Comparison of ENCODE assay signal across 17 cellular contexts in the genomic region with DNA sequence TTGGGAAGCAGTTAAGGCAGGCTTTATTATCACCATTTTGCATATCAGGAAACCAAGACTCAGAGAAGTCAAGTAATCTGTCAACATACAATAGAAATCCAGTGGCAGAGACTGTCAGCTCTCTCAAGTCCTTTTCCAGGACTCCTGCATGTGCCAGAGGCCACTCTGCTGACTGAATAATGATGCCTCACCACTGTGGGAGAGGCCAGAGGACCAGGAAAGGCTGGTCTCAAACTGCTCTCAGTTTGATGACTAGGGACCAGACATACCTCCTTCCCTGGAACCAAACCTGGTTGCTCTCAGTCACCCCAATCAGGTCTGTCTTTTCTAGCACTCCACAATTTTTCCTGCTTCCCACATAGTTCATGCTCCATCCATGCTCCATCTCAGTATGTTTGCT. TPM values are rescaled to one million over a fixed set of nuclear protein-coding genes. Genes with fewer than 3 reads are reported as not detected.
DNase-seq lines count a peak whose midpoint lies in the region; ATAC-seq and TF ChIP-seq lines count a peak whose summit lies in the region.
"Had no signal": no experiment of that assay in that cellular context is flagged by ENCODE, and none has a peak within 500 bp of the region (broad histone marks: within the 10 kb centered on the region; RNA-seq: fewer than 3 reads in every experiment).

No MANE protein-coding gene starts in this region.

- peaks cover 33% of the 10 kb centered on the region for H3K4me1 ChIP-seq in CD8-positive, alpha-beta memory T cell (ENCODE audit: insufficient read depth, low read length)
- H3K4me1 ChIP-seq in Karpas-422 (ENCODE audit: low read length) = peaks cover 51% of the 10 kb centered on the region
- peaks cover 17% of the 10 kb centered on the region for H3K4me1 ChIP-seq in osteoblast (ENCODE audit: insufficient read depth, low read length)
- H3K4me1 ChIP-seq: BE2C had no signal

- no peak overlapping the region for H3K4me2 ChIP-seq in Karpas-422 (ENCODE audit: low read depth, low read length, poor library complexity, severe bottlenecking)
- no peak overlapping the region for H3K4me2 ChIP-seq in osteoblast (ENCODE audit: insufficient read depth, low read length)

- no peaks in the 10 kb centered on the region for H3K27me3 Mint-ChIP-seq in CD8-positive, alpha-beta memory T cell
- no peaks in the 10 kb centered on the region for H3K27me3 Mint-ChIP-seq in effector memory CD8-positive, alpha-beta T cell

- H2AFZ ChIP-seq in Karpas-422 (ENCODE audit: low read length) (no peak overlapping the region), osteoblast (ENCODE audit: low read length) (peak overlapping the region; percentile 3)

- H3K9me2 ChIP-seq in Karpas-422 (replicated peaks; ENCODE audit: insufficient read depth, low read length) = no peaks in the 10 kb centered on the region

- H3K79me2 ChIP-seq in Karpas-422 (ENCODE audit: low read length) (peaks cover 95% of the 10 kb centered on the region), osteoblast (ENCODE audit: insufficient read depth, low read length) (peaks cover 85% of the 10 kb centered on the region)

- H3K36me3 ChIP-seq in CD8-positive, alpha-beta memory T cell (ENCODE audit: insufficient read depth, low read length) = no peaks in the 10 kb centered on the region
- H3K36me3 ChIP-seq in Karpas-422 (ENCODE audit: insufficient read depth, low read length) (peaks cover 14% of the 10 kb centered on the region), osteoblast (ENCODE audit: insufficient read depth, low read length) (peaks cover 3% of the 10 kb centered on the region)
- H3K36me3 ChIP-seq: BE2C, vagina had no signal

- H3K4me1 Mint-ChIP-seq in CD8-positive, alpha-beta memory T cell = peaks cover 51 to 75% (median 67%) of the 10 kb centered on the region in 3 donors
- H3K4me1 Mint-ChIP-seq in effector memory CD8-positive, alpha-beta T cell (ENCODE audit: low read depth in 2 of 2) = peaks cover 35 to 64% of the 10 kb centered on the region in 2 donors

- no peaks in the 10 kb centered on the region for H3K27me3 ChIP-seq in CD8-positive, alpha-beta memory T cell (ENCODE audit: insufficient read depth, low read length, poor library complexity, severe bottlenecking)
- no peaks in the 10 kb centered on the region for H3K27me3 ChIP-seq in Karpas-422 (ENCODE audit: low read length)
- H3K27me3 ChIP-seq in osteoblast (ENCODE audit: insufficient read depth, low read length) = no peaks in the 10 kb centered on the region
- H3K27me3 ChIP-seq: BE2C, dorsolateral prefrontal cortex, vagina had no signal

- peaks cover 6 to 27% (median 25%) of the 10 kb centered on the region in 3 donors for H3K36me3 Mint-ChIP-seq in CD8-positive, alpha-beta memory T cell
- H3K36me3 Mint-ChIP-seq in effector memory CD8-positive, alpha-beta T cell (ENCODE audit: insufficient read depth) = no peaks in the 10 kb centered on the region

- H4K20me1 ChIP-seq in Karpas-422 (ENCODE audit: insufficient read depth, low read depth, low read length) = no peaks in the 10 kb centered on the region
- peaks cover 5% of the 10 kb centered on the region for H4K20me1 ChIP-seq in osteoblast (ENCODE audit: insufficient read depth, low read length)

- peaks cover 6 to 11% (median 7%) of the 10 kb centered on the region in 5 donors for H3K9me3 Mint-ChIP-seq in CD8-positive, alpha-beta memory T cell
- H3K9me3 Mint-ChIP-seq in effector memory CD8-positive, alpha-beta T cell = peaks cover 2 to 6% of the 10 kb centered on the region in 2 donors

- peak overlapping the region in 5 of 8 donors; percentile 10 to 58 (median 36) for H3K27ac Mint-ChIP-seq in CD8-positive, alpha-beta memory T cell
- peak overlapping the region; percentile 79 to 87 for H3K27ac Mint-ChIP-seq in effector memory CD8-positive, alpha-beta T cell

- POLR2A ChIA-PET in CD8-positive, alpha-beta memory T cell (lab: Charles Lee) = no interaction called here

- peaks cover 6% of the 10 kb centered on the region for H3K9me3 ChIP-seq in CD8-positive, alpha-beta memory T cell (ENCODE audit: low read length)
- H3K9me3 ChIP-seq in Karpas-422 (ENCODE audit: low read length) (peaks cover 15% of the 10 kb centered on the region), osteoblast (ENCODE audit: low read depth, low read length) (peaks cover under 1% of the 10 kb centered on the region)
- H3K9me3 ChIP-seq: BE2C, vagina had no signal

- no peak for TF ChIP-seq CTCF in osteoblast (IDR thresholded peaks at IDR 0.05; ENCODE audit: extremely low read depth, low read depth, low read length)

- no peak overlapping the region for H3K27ac ChIP-seq in CD8-positive, alpha-beta memory T cell (ENCODE audit: low read depth, low read length)
- H3K27ac ChIP-seq in Karpas-422 (ENCODE audit: low read length) (peak overlapping the region; percentile 65), osteoblast (ENCODE audit: low read depth, low read length) (no peak overlapping the region)
- H3K27ac ChIP-seq: vagina had no signal

- 0 out of 2 replicates have a peak overlapping the region, but pooled peaks have one; percentile 34 for H3K9ac ChIP-seq in Karpas-422 (ENCODE audit: low read length)

- no peak for ATAC-seq in effector memory CD8-positive, alpha-beta T cell (replicated peaks)
- ATAC-seq in HG02759 (IDR thresholded peaks at IDR 0.05; ENCODE audit: unreplicated experiment) = no peak
- ATAC-seq: HepG2 had no signal

- DNase-seq in CD8-positive, alpha-beta memory T cell = no peak
- DNase-seq in Karpas-422 = no peak
- DNase-seq in effector memory CD8-positive, alpha-beta T cell = no peak
- DNase-seq in osteoblast (ENCODE audit: insufficient read length, low spot score, missing footprints) = peak; percentile 51
- DNase-seq in cerebellar cortex (ENCODE audit: low spot score) = no peak
- no peak for DNase-seq in DMS79 (lab: John Stamatoyannopoulos, UW)
- DNase-seq: activated CD4-positive, alpha-beta T cell treated with anti-CD3 and anti-CD28 coated beads for 1 hour; activated T-cell treated with anti-CD3 and anti-CD28 coated beads, Interleukin-2, amount 50 U/mL, for 48 hours; BE2C; DMS53; dorsolateral prefrontal cortex; NCI-H2107; T-helper 2 cell had no signal

- H3K4me3 Mint-ChIP-seq in CD8-positive, alpha-beta memory T cell = no peak overlapping the region
- H3K4me3 Mint-ChIP-seq in effector memory CD8-positive, alpha-beta T cell = peak overlapping the region in 1 of 2 donors; percentile 68
- H3K4me3 Mint-ChIP-seq: neural crest cell had no signal

- CTCF ChIA-PET in CD8-positive, alpha-beta memory T cell (lab: Charles Lee) = interaction anchor here (1.2 to 1.3 kb wide), 2 partner anchors 24 to 921 kb away, joined by 3 read pairs; a partner anchor contains a TSS

- no peak overlapping the region for H3K4me3 ChIP-seq in CD8-positive, alpha-beta memory T cell (ENCODE audit: low read length)
- H3K4me3 ChIP-seq in Karpas-422 (ENCODE audit: low read length) = no peak overlapping the region
- no peak overlapping the region for H3K4me3 ChIP-seq in osteoblast (ENCODE audit: insufficient read depth, low read length)
- H3K4me3 ChIP-seq: dorsolateral prefrontal cortex, vagina had no signal

RNA-seq across cellular contexts. Expression of a gene that starts 8.0 kb away (rescaled TPM):
- total RNA-seq in CD8-positive, alpha-beta memory T cell = 10 to 100 TPM; 62.1 to 70.7 TPM
- polyA plus RNA-seq in CD8-positive, alpha-beta memory T cell = 102 TPM
- 85.2 and 137 TPM in 2 replicates for total RNA-seq in Karpas-422 (2014; rRNA removed; shearing (Covaris generic); ENCODE audit: low replicate concordance)
- 47.4 and 66.9 TPM in 2 replicates for total RNA-seq in osteoblast
